8 cellular contexts compared by ENCODE assay signal in genomic region chr4:105306158-105306781, GRCh38.
DNase-seq lines count a peak whose midpoint lies in the region; ATAC-seq, FAIRE-seq and TF ChIP-seq lines count a peak whose summit lies in the region.

No MANE protein-coding gene starts in this region.

- no peaks in the 10 kb centered on the region for H4K20me1 ChIP-seq in PC-3 (ENCODE audit: low read length)

- peak; percentile 94 for ATAC-seq in GM21737 (IDR thresholded peaks at IDR 0.05; ENCODE audit: unreplicated experiment)
- ATAC-seq in PC-3 = peak; percentile 53
- peak; percentile 93 to 96 for ATAC-seq in stimulated activated naive B cell treated with anti-CD40 and anti-IgM and Interleukin-4, amounts not matched to agents 10 μg/mL and 1 μg/mL and 100 μg/mL, for 72 hours (replicated peaks)

- no peak overlapping the region for H3K4me2 ChIP-seq in PC-3 (ENCODE audit: low read length)

- in situ Hi-C loops in GM13977 (cut with MboI; ENCODE audit: low pct_unique_long_range_greater_than_20kb, low sequenced_read_pairs, unreplicated experiment) = no loop called here

- H3K27me3 ChIP-seq in PC-3 (ENCODE audit: low read length) (no peaks in the 10 kb centered on the region), bronchial epithelial cell (ENCODE audit: control insufficient read depth, insufficient read depth, low read length) (no peaks in the 10 kb centered on the region), ascending aorta (no peaks in the 10 kb centered on the region)

- H3K4me3 ChIP-seq in PC-3 (ENCODE audit: low read length) = no peak overlapping the region
- H3K4me3 ChIP-seq in bronchial epithelial cell (ENCODE audit: low read depth, low read length) = no peak overlapping the region
- no peak overlapping the region for H3K4me3 ChIP-seq in ascending aorta

- no peaks in the 10 kb centered on the region for H3K27me3 Mint-ChIP-seq in stimulated activated naive B cell treated with anti-CD40 and anti-IgM and Interleukin-4, amounts not matched to agents 10 μg/mL and 1 μg/mL and 100 μg/mL, for 72 hours

- intact Hi-C loops in PC-3 (cut with micrococcal nuclease) = no loop called here
- intact Hi-C loops in ascending aorta (cut with DNase I) = no loop called here

- no peak overlapping the region for H3K27ac ChIP-seq in PC-3 (ENCODE audit: low read length)
- H3K27ac ChIP-seq in ascending aorta = no peak overlapping the region

- TF ChIP-seq CTCF in GM13977 (IDR thresholded peaks at IDR 0.05; ENCODE audit: extremely low read depth, insufficient read depth, missing control alignments) (no peak), PC-3 (conservative IDR thresholded peaks at IDR 0.05; ENCODE audit: low read depth, low read length) (no peak), bronchial epithelial cell (IDR thresholded peaks at IDR 0.05; ENCODE audit: insufficient read depth, low read length, severe bottlenecking) (no peak), ascending aorta (IDR thresholded peaks at IDR 0.05) (no peak)

- H3K36me3 ChIP-seq in PC-3 (ENCODE audit: low read depth, low read length) (no peaks in the 10 kb centered on the region), bronchial epithelial cell (ENCODE audit: control insufficient read depth, insufficient read depth, low read length) (no peaks in the 10 kb centered on the region), ascending aorta (no peaks in the 10 kb centered on the region)

- H3K4me1 ChIP-seq in PC-3 (ENCODE audit: insufficient read depth, low read length) = no peaks in the 10 kb centered on the region
- H3K4me1 ChIP-seq in ascending aorta = no peaks in the 10 kb centered on the region

- H3K9me3 ChIP-seq in PC-3 (ENCODE audit: low read length) (no peaks in the 10 kb centered on the region; the same call in 1 of the 2 replicates), ascending aorta (peaks cover 16 to 47% of the 10 kb centered on the region in 2 donors)

- H3F3A ChIP-seq in PC-3 (ENCODE audit: low read length, unreplicated experiment) = no peaks in the 10 kb centered on the region

- H2AFZ ChIP-seq in PC-3 (ENCODE audit: low read length) = no peak overlapping the region

- FAIRE-seq in bronchial epithelial cell (lab: Jason Lieb, UNC) = peak; percentile 58

- H3K27ac Mint-ChIP-seq in stimulated activated naive B cell treated with anti-CD40 and anti-IgM and Interleukin-4, amounts not matched to agents 10 μg/mL and 1 μg/mL and 100 μg/mL, for 72 hours = peak overlapping the region; percentile 88

- H3K9me3 Mint-ChIP-seq in stimulated activated naive B cell treated with anti-CD40 and anti-IgM and Interleukin-4, amounts not matched to agents 10 μg/mL and 1 μg/mL and 100 μg/mL, for 72 hours = peaks cover 11 to 23% of the 10 kb centered on the region in 2 donors

- no peaks in the 10 kb centered on the region for H3K79me2 ChIP-seq in PC-3 (ENCODE audit: low read length)

- peaks cover 11 to 25% of the 10 kb centered on the region in 2 donors for H3K4me1 Mint-ChIP-seq in stimulated activated naive B cell treated with anti-CD40 and anti-IgM and Interleukin-4, amounts not matched to agents 10 μg/mL and 1 μg/mL and 100 μg/mL, for 72 hours

- no TSS peak for BruUV-seq in PC-3 (replicated peaks; lab: Mats Ljungman, UMichigan)

- peak; percentile 65 for DNase-seq in GM13977 (ENCODE audit: low spot score)
- peak; percentile 34 for DNase-seq in PC-3
- peak; percentile 74 for DNase-seq in bronchial epithelial cell (ENCODE audit: low read depth)
- DNase-seq in stimulated activated naive B cell treated with anti-CD40 and anti-IgM and Interleukin-4, amounts not matched to agents 10 μg/mL and 1 μg/mL and 100 μg/mL, for 72 hours = peak; percentile 74
- no peak for DNase-seq in NCI-H1694 treated with DMSO at 0.1 percent for 48 hours (lab: John Stamatoyannopoulos, UW)
- no peak for DNase-seq in HuH-7.5 (ENCODE audit: low spot score)
- DNase-seq in ascending aorta (ENCODE audit: low spot score in 2 of 2) = no peak

- H3K9me2 ChIP-seq in PC-3 (replicated peaks; ENCODE audit: low read length) = no peaks in the 10 kb centered on the region

- peak overlapping the region; percentile 58 to 68 for H3K4me3 Mint-ChIP-seq in stimulated activated naive B cell treated with anti-CD40 and anti-IgM and Interleukin-4, amounts not matched to agents 10 μg/mL and 1 μg/mL and 100 μg/mL, for 72 hours

- POLR2A ChIA-PET in PC-3 (lab: Charles Lee; ENCODE audit: unreplicated experiment) = no interaction called here

- H3K36me3 Mint-ChIP-seq in stimulated activated naive B cell treated with anti-CD40 and anti-IgM and Interleukin-4, amounts not matched to agents 10 μg/mL and 1 μg/mL and 100 μg/mL, for 72 hours = peaks cover 11 to 13% of the 10 kb centered on the region in 2 donors

- no peak overlapping the region for H3K9ac ChIP-seq in PC-3 (ENCODE audit: low read length)

- CTCF ChIA-PET in PC-3 (lab: Charles Lee) = no interaction called here

Comparison
In these comparisons a context has a peak if more than half of its experiments do, and no peak if none do; other contexts are left out.
1. DNase-seq: peak in GM13977 (single experiment), PC-3 (single experiment), bronchial epithelial cell (single experiment) and stimulated activated naive B cell treated with anti-CD40 and anti-IgM and Interleukin-4, amounts not matched to agents 10 μg/mL and 1 μg/mL and 100 μg/mL, for 72 hours (single experiment); none in NCI-H1694 treated with DMSO at 0.1 percent for 48 hours (single experiment), HuH-7.5 (single experiment) and ascending aorta (0 of 2).
2. Peak in every context shown above with its lines, with median percentiles within 50 percentile points of each other: ATAC-seq.